Comparison of ENCODE assay signal across 27 cellular contexts in the genomic region with DNA sequence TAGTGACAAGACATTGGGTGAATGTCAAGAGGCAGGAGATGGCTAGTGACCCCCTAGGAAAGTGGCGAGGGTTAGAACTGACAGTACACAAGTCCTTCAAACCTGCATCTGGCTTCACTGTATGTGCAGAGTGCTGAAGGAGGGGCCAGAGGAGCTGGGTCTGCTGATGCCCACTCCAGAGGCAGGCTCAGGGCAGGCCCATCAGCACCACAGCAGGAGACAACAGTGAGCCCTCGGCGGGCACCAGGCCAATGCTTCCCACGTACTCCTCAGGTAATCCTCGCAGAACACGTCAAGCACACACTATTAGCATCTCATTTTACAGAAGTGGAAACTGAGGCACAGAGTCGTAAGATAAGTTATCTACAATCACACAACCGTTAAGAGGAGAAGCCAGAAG.
DNase-seq lines count a peak whose midpoint lies in the region; FAIRE-seq and TF ChIP-seq lines count a peak whose summit lies in the region.
"Had no signal": no experiment of that assay in that cellular context is flagged by ENCODE, and none has a peak within 500 bp of the region (broad histone marks: within the 10 kb centered on the region; RNA-seq: fewer than 3 reads in every experiment).

No MANE protein-coding gene starts in this region.

- H3K4me3 ChIP-seq in BLaER1 = no peak overlapping the region
- no peak overlapping the region for H3K4me3 ChIP-seq in coronary artery
- H3K4me3 ChIP-seq: dorsolateral prefrontal cortex, hepatocyte, pancreas, SJSA1, testis had no signal

- no peak overlapping the region for H3K9ac ChIP-seq in BLaER1

- peak overlapping the region; percentile 31 for H3K4me2 ChIP-seq in BLaER1
- H3K4me2 ChIP-seq: hepatocyte had no signal

- TF ChIP-seq CTCF in coronary artery (IDR thresholded peaks at IDR 0.05) = no peak

- intact Hi-C loops in posterior vena cava (cut with DNase I) = no loop called here

- H3K27me3 ChIP-seq in BLaER1 = no peaks in the 10 kb centered on the region
- H3K27me3 ChIP-seq: dorsolateral prefrontal cortex, hepatocyte, pancreas, SJSA1, testis had no signal

- H3K27ac ChIP-seq in BLaER1 (no peak overlapping the region), coronary artery (no peak overlapping the region)
- H3K27ac ChIP-seq: dorsolateral prefrontal cortex, hepatocyte, pancreas, SJSA1, testis had no signal

- no peaks in the 10 kb centered on the region; the same call in 1 of the 2 replicates for H3K9me3 ChIP-seq in BLaER1
- H3K9me3 ChIP-seq: Caco-2, pancreas, SJSA1, testis had no signal

- DNase-seq in AG20443 (ENCODE audit: low spot score) (peak; percentile 4), coronary artery (ENCODE audit: low spot score) (peak; percentile 45), posterior vena cava (ENCODE audit: low spot score) (peak; percentile 45), NCI-H1694 (lab: John Stamatoyannopoulos, UW) (no peak), hepatic stellate cell (ENCODE audit: low spot score) (no peak), urothelium cell line (ENCODE audit: low spot score) (no peak)
- DNase-seq: activated CD4-positive, alpha-beta T cell treated with anti-CD3 and anti-CD28 coated beads for 36 hours; activated naive CD4-positive, alpha-beta T cell treated with anti-CD3 and anti-CD28 coated beads for 36 hours; Caco-2; DMS79; dorsolateral prefrontal cortex; HFFc6; kidney glomerular epithelial cell; mammary epithelial cell; NCI-H146; NCI-H446 treated with DMSO at 0.1 percent for 48 hours; NCI-H82; nephron progenitor cell; pancreas; stimulated activated CD4-positive, alpha-beta T cell treated with anti-CD3 and anti-CD28 coated beads, Interleukin-2, amount 100 ng/mL, for 24 hours; T-helper 9 cell; testis had no signal

- H4K20me1 ChIP-seq in BLaER1 = no peaks in the 10 kb centered on the region

- FAIRE-seq in urothelium cell line (lab: Jason Lieb, UNC) = no peak
- FAIRE-seq: frontal cortex, G401.6, pancreas had no signal

- peaks cover 24% of the 10 kb centered on the region for H3K4me1 ChIP-seq in BLaER1
- H3K4me1 ChIP-seq: Caco-2 had no signal

- no peaks in the 10 kb centered on the region for H3K36me3 ChIP-seq in BLaER1
- H3K36me3 ChIP-seq: pancreas, SJSA1 had no signal

Comparison
In these comparisons a context has a peak if more than half of its experiments do, and no peak if none do; other contexts are left out.
1. DNase-seq: peak in AG20443 (single experiment), coronary artery (single experiment) and posterior vena cava (single experiment); none in NCI-H1694 (single experiment), hepatic stellate cell (single experiment) and urothelium cell line (single experiment).